In the genomic region with DNA sequence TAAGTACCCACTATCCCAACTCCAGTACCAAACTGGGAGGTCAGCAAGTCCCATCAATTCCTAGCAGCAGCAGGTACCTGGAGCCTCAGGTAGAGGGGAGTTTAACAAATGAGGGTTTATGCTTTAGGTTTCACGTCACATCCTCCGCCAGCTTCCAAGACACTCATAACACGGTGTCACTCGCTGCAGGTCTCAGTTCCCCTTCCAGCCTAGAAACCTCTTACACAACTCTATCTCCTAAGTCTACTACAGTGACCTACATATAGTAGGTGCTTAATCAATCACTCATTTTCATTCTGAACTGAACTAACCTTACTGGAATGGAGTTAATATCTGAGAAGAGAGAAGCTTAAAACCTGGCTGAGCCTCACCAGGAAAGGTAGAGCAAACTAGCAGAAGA, we compare ENCODE assay signal across 14 cellular contexts.
DNase-seq lines count a peak whose midpoint lies in the region; ATAC-seq, FAIRE-seq and TF ChIP-seq lines count a peak whose summit lies in the region.
"Had no signal": no experiment of that assay in that cellular context is flagged by ENCODE, and none has a peak within 500 bp of the region (broad histone marks: within the 10 kb centered on the region; RNA-seq: fewer than 3 reads in every experiment).

No MANE protein-coding gene starts in this region.

- no peaks in the 10 kb centered on the region for H3K79me2 ChIP-seq in astrocyte (ENCODE audit: insufficient read depth, low read length)

- ATAC-seq in GM21717 (IDR thresholded peaks at IDR 0.05; ENCODE audit: unreplicated experiment) = peak; percentile 58

- no peaks in the 10 kb centered on the region for H3K4me1 Mint-ChIP-seq in astrocyte (ENCODE audit: low read depth, unreplicated experiment)

- in situ Hi-C loops in ACHN (cut with HindIII; ENCODE audit: low pct_ligation_motif_present, low pct_unique_long_range_greater_than_20kb, low sequenced_read_pairs) = no loop called here

- H3K4me2 ChIP-seq in astrocyte (ENCODE audit: low read length) = no peak overlapping the region

- H3K9me3 ChIP-seq in astrocyte (ENCODE audit: insufficient read depth, low read depth, low read length) = no peaks in the 10 kb centered on the region
- H3K9me3 ChIP-seq: HAP-1 had no signal

- H3K36me3 ChIP-seq in astrocyte (ENCODE audit: insufficient read depth, low read length) = no peaks in the 10 kb centered on the region
- H3K36me3 ChIP-seq: HAP-1 had no signal

- H3K4me1 ChIP-seq in astrocyte (ENCODE audit: insufficient read depth, low read length) = no peaks in the 10 kb centered on the region

- H3K9me3 Mint-ChIP-seq in astrocyte (ENCODE audit: unreplicated experiment) = no peaks in the 10 kb centered on the region

- H3K27ac ChIP-seq in astrocyte (ENCODE audit: low read depth, low read length) = no peak overlapping the region
- H3K27ac ChIP-seq: HL-60 had no signal

- TF ChIP-seq CTCF in astrocyte (IDR thresholded peaks at IDR 0.05; ENCODE audit: insufficient read depth, low read depth, low read length) = no peak

- no peak overlapping the region for H3K4me3 Mint-ChIP-seq in astrocyte (ENCODE audit: unreplicated experiment)
- H3K4me3 Mint-ChIP-seq: B cell; CD4-positive, alpha-beta memory T cell had no signal

- H3K27ac Mint-ChIP-seq in astrocyte (ENCODE audit: unreplicated experiment) = no peak overlapping the region
- H3K27ac Mint-ChIP-seq: B cell had no signal

- DNase-seq in CD1c-positive myeloid dendritic cell (ENCODE audit: extremely low spot score) (peak; percentile 12), NOMO-1 treated with DMSO at 0.1 percent for 48 hours (lab: John Stamatoyannopoulos, UW; ENCODE audit: unreplicated experiment) (peak; percentile 70), astrocyte (ENCODE audit: low read depth) (no peak), ACHN (no peak), pons (ENCODE audit: low spot score) (no peak)
- DNase-seq in stimulated activated CD4-positive, alpha-beta T cell treated with anti-CD3 and anti-CD28 coated beads, Interleukin-1b, Interleukin-23, amount 100 ng/mL, for 48 hours = no peak
- DNase-seq: CD4-positive, alpha-beta memory T cell; DMS79 had no signal

- no peak overlapping the region for H3K4me3 ChIP-seq in astrocyte (ENCODE audit: insufficient read depth, low read depth, low read length)
- H3K4me3 ChIP-seq: HAP-1 had no signal

- peak; percentile 98 for FAIRE-seq in astrocyte (lab: Jason Lieb, UNC)
- FAIRE-seq: GM12891, H1 had no signal

- no peaks in the 10 kb centered on the region for H3K27me3 ChIP-seq in astrocyte (ENCODE audit: insufficient read depth, low read length)

- no peak overlapping the region for H2AFZ ChIP-seq in astrocyte (ENCODE audit: low read depth, low read length)

- H3K36me3 Mint-ChIP-seq in astrocyte (ENCODE audit: low read depth, unreplicated experiment) = no peaks in the 10 kb centered on the region

- no peaks in the 10 kb centered on the region for H4K20me1 ChIP-seq in astrocyte (ENCODE audit: insufficient read depth, low read length)

- H3K9ac ChIP-seq in astrocyte (ENCODE audit: low read length) = no peak overlapping the region

- H3K27me3 Mint-ChIP-seq in astrocyte (ENCODE audit: low read depth, unreplicated experiment) = no peaks in the 10 kb centered on the region
- H3K27me3 Mint-ChIP-seq: B cell; CD4-positive, alpha-beta memory T cell had no signal

Comparison
In these comparisons a context has a peak if more than half of its experiments do, and no peak if none do; other contexts are left out.
1. DNase-seq: peak in CD1c-positive myeloid dendritic cell (single experiment) and NOMO-1 treated with DMSO at 0.1 percent for 48 hours (single experiment); none in astrocyte (single experiment), stimulated activated CD4-positive, alpha-beta T cell treated with anti-CD3 and anti-CD28 coated beads, Interleukin-1b, Interleukin-23, amount 100 ng/mL, for 48 hours (single experiment), ACHN (single experiment) and pons (single experiment).